Comparison of ENCODE assay signal across 1 cellular context in genomic region chr9:127396253-127396807, GRCh38.
TF ChIP-seq lines count a peak whose summit lies in the region.

No MANE protein-coding gene starts in this region.

TF ChIP-seq in HepG2, 621 proteins besides CTCF, POLR2A, EP300 and RAD21 (continued from another document and continues in another):
- no peak for TF ChIP-seq ZNF597 (CRISPR knock-in tag; IDR thresholded peaks at IDR 0.05)
- TF ChIP-seq ZNF747 (CRISPR knock-in tag; IDR thresholded peaks at IDR 0.05; ENCODE audit: borderline replicate concordance): 0 out of 2 replicates have a peak, but pooled peaks have one; percentile 48
- TF ChIP-seq ZNF749 (CRISPR knock-in tag; IDR thresholded peaks at IDR 0.05; ENCODE audit: borderline replicate concordance): no peak
- TF ChIP-seq TCF7L2 (IDR thresholded peaks at IDR 0.05; ENCODE audit: low read depth, low read length): no peak
- peak; percentile 7; the same call in 1 of the 2 replicates for TF ChIP-seq GLI4 (CRISPR knock-in tag; IDR thresholded peaks at IDR 0.05; ENCODE audit: borderline replicate concordance)
- no peak for TF ChIP-seq CERS6 (CRISPR knock-in tag; IDR thresholded peaks at IDR 0.05)
- no peak for TF ChIP-seq KLF6 (CRISPR knock-in tag; IDR thresholded peaks at IDR 0.05)
- TF ChIP-seq AKAP8 (CRISPR knock-in tag; IDR thresholded peaks at IDR 0.05): no peak
- no peak for TF ChIP-seq CHD2 (IDR thresholded peaks at IDR 0.05; ENCODE audit: low read depth, low read length)
- no peak for TF ChIP-seq ISX (CRISPR knock-in tag; conservative IDR thresholded peaks at IDR 0.05)
- peak; percentile 83 for TF ChIP-seq ZNF317 (CRISPR knock-in tag; IDR thresholded peaks at IDR 0.05)
- TF ChIP-seq AFF4 (CRISPR knock-in tag; IDR thresholded peaks at IDR 0.05): no peak
- no peak for TF ChIP-seq SRF (IDR thresholded peaks at IDR 0.05; ENCODE audit: low read depth, low read length)
- no peak for TF ChIP-seq ZNF318 (CRISPR knock-in tag; IDR thresholded peaks at IDR 0.05)
- TF ChIP-seq MXD4 (CRISPR knock-in tag; IDR thresholded peaks at IDR 0.05): peak; percentile 86
- no peak; the same call in 1 of the 2 replicates for TF ChIP-seq ZNF761 (CRISPR knock-in tag; conservative IDR thresholded peaks at IDR 0.05)
- TF ChIP-seq NFE2L1 (CRISPR knock-in tag; IDR thresholded peaks at IDR 0.05; ENCODE audit: borderline replicate concordance): no peak
- peak; percentile 70 for TF ChIP-seq POLR2G (IDR thresholded peaks at IDR 0.05; ENCODE audit: low read depth, low read length)
- no peak for TF ChIP-seq ZNF230 (CRISPR knock-in tag; IDR thresholded peaks at IDR 0.05)
- TF ChIP-seq ZSCAN5A (CRISPR knock-in tag; IDR thresholded peaks at IDR 0.05; ENCODE audit: borderline replicate concordance): no peak
- no peak for TF ChIP-seq HHEX (CRISPR knock-in tag; IDR thresholded peaks at IDR 0.05)
- no peak for TF ChIP-seq ATAD3A (CRISPR knock-in tag; IDR thresholded peaks at IDR 0.05)
- TF ChIP-seq KLF11 (CRISPR knock-in tag; IDR thresholded peaks at IDR 0.05): no peak; the same call in 1 of the 2 replicates
- TF ChIP-seq SALL2 (CRISPR knock-in tag; IDR thresholded peaks at IDR 0.05): no peak
- 0 out of 2 replicates have a peak, but pooled peaks have one; percentile 20 for TF ChIP-seq MEIS2 (CRISPR knock-in tag; IDR thresholded peaks at IDR 0.05)
- TF ChIP-seq MAFF (IDR thresholded peaks at IDR 0.05; ENCODE audit: low read depth, low read length): no peak
- TF ChIP-seq SP2 (CRISPR knock-in tag; IDR thresholded peaks at IDR 0.05): no peak
- 0 out of 2 replicates have a peak, but pooled peaks have one; percentile 27 for TF ChIP-seq SMAD1 (CRISPR knock-in tag; IDR thresholded peaks at IDR 0.05; ENCODE audit: borderline replicate concordance, low read depth)
- no peak for TF ChIP-seq HIC2 (CRISPR knock-in tag; IDR thresholded peaks at IDR 0.05; ENCODE audit: low read depth)
- no peak for TF ChIP-seq ZNF468 (CRISPR knock-in tag; IDR thresholded peaks at IDR 0.05)
- peak; percentile 19 for TF ChIP-seq ZNF605 (CRISPR knock-in tag; IDR thresholded peaks at IDR 0.05)
- no peak for TF ChIP-seq SP5 (CRISPR knock-in tag; IDR thresholded peaks at IDR 0.05; ENCODE audit: borderline replicate concordance, low read depth)
- TF ChIP-seq HES4 (CRISPR knock-in tag; IDR thresholded peaks at IDR 0.05; ENCODE audit: borderline replicate concordance): 0 out of 2 replicates have a peak, but pooled peaks have one; percentile 77
- no peak for TF ChIP-seq ZNF432 (CRISPR knock-in tag; IDR thresholded peaks at IDR 0.05; ENCODE audit: borderline replicate concordance)
- TF ChIP-seq FOXP4 (CRISPR knock-in tag; IDR thresholded peaks at IDR 0.05): 0 out of 2 replicates have a peak, but pooled peaks have one; percentile 18
- no peak; the same call in 1 of the 2 replicates for TF ChIP-seq ZSCAN31 (CRISPR knock-in tag; IDR thresholded peaks at IDR 0.05; ENCODE audit: low read depth)
- TF ChIP-seq NR2F6 (IDR thresholded peaks at IDR 0.05): no peak
- TF ChIP-seq NR2F6 (CRISPR knock-in tag; IDR thresholded peaks at IDR 0.05): no peak
- no peak for TF ChIP-seq U2AF2 (IDR thresholded peaks at IDR 0.05; ENCODE audit: low read depth, low read length)
- TF ChIP-seq ZNF672 (CRISPR knock-in tag; IDR thresholded peaks at IDR 0.05): no peak
- TF ChIP-seq HBP1 (CRISPR knock-in tag; IDR thresholded peaks at IDR 0.05; ENCODE audit: low read depth): no peak
